8 cellular contexts compared by ENCODE assay signal in genomic region chr3:48465237-48465530, GRCh38. TPM values are rescaled to one million over a fixed set of nuclear protein-coding genes. Genes with fewer than 3 reads are reported as not detected.
DNase-seq lines count a peak whose midpoint lies in the region; ATAC-seq and TF ChIP-seq lines count a peak whose summit lies in the region.

No MANE protein-coding gene starts in this region.

- peak overlapping the region; percentile 95 for H3K27ac Mint-ChIP-seq in T-helper 1 cell treated with Interleukin-12 subunit alpha and Interleukin-12 subunit beta and Interleukin-4 antibody, amounts not matched to agents 30 μg/mL and 1 μg/mL, for 36 hours
- H3K27ac Mint-ChIP-seq in activated naive CD8-positive, alpha-beta T cell treated with anti-CD3 and anti-CD28 coated beads for 36 hours, result peak overlapping the region; percentile 96

- H3K4me1 ChIP-seq in left lung, result peaks cover 26 to 53% of the 10 kb centered on the region in 2 donors

- H3K27ac ChIP-seq in left lung (peak overlapping the region; percentile 100), substantia nigra (ENCODE audit: low read depth, low read length, poor library complexity, severe bottlenecking) (peak overlapping the region; percentile 98)

- no peak for TF ChIP-seq CTCF in left lung (IDR thresholded peaks at IDR 0.05)

- peaks cover 45% of the 10 kb centered on the region for H3K4me1 Mint-ChIP-seq in T-helper 1 cell treated with Interleukin-12 subunit alpha and Interleukin-12 subunit beta and Interleukin-4 antibody, amounts not matched to agents 30 μg/mL and 1 μg/mL, for 36 hours (ENCODE audit: low read depth)
- peaks cover 42% of the 10 kb centered on the region for H3K4me1 Mint-ChIP-seq in activated naive CD8-positive, alpha-beta T cell treated with anti-CD3 and anti-CD28 coated beads for 36 hours

- H3K4me3 ChIP-seq in left lung, result no peak overlapping the region

- DNase-seq in T-helper 1 cell (no peak), left lung (no peak), substantia nigra (lab: John Stamatoyannopoulos, UW) (no peak), NCI-H2227 treated with DMSO at 0.1 percent for 48 hours (lab: John Stamatoyannopoulos, UW) (no peak)
- DNase-seq in activated naive CD8-positive, alpha-beta T cell treated with anti-CD3 and anti-CD28 coated beads for 36 hours, result no peak

- peaks cover 0 to 71% of the 10 kb centered on the region in 2 donors for H3K36me3 ChIP-seq in left lung

- no peaks in the 10 kb centered on the region for H3K27me3 Mint-ChIP-seq in T-helper 1 cell treated with Interleukin-12 subunit alpha and Interleukin-12 subunit beta and Interleukin-4 antibody, amounts not matched to agents 30 μg/mL and 1 μg/mL, for 36 hours (ENCODE audit: low read depth)
- no peaks in the 10 kb centered on the region for H3K27me3 Mint-ChIP-seq in activated naive CD8-positive, alpha-beta T cell treated with anti-CD3 and anti-CD28 coated beads for 36 hours

- no peak for ATAC-seq in left lung
- ATAC-seq in HG03342 (IDR thresholded peaks at IDR 0.05; ENCODE audit: unreplicated experiment), result no peak
- ATAC-seq in GM19455 (IDR thresholded peaks at IDR 0.05; ENCODE audit: unreplicated experiment), result no peak

- no peaks in the 10 kb centered on the region for H3K9me3 ChIP-seq in left lung

- H3K9me3 Mint-ChIP-seq in T-helper 1 cell treated with Interleukin-12 subunit alpha and Interleukin-12 subunit beta and Interleukin-4 antibody, amounts not matched to agents 30 μg/mL and 1 μg/mL, for 36 hours, result no peaks in the 10 kb centered on the region
- no peaks in the 10 kb centered on the region for H3K9me3 Mint-ChIP-seq in activated naive CD8-positive, alpha-beta T cell treated with anti-CD3 and anti-CD28 coated beads for 36 hours

- intact Hi-C loops in left lung (cut with DNase I), result loop anchor here (5.0 to 10.0 kb wide), 3 partner anchors 37 to 87 kb away; partner anchors contain the start of gene SHISA5 (in 1 of the 2)

- peaks cover 46% of the 10 kb centered on the region for H3K36me3 Mint-ChIP-seq in T-helper 1 cell treated with Interleukin-12 subunit alpha and Interleukin-12 subunit beta and Interleukin-4 antibody, amounts not matched to agents 30 μg/mL and 1 μg/mL, for 36 hours (ENCODE audit: low read depth)
- H3K36me3 Mint-ChIP-seq in activated naive CD8-positive, alpha-beta T cell treated with anti-CD3 and anti-CD28 coated beads for 36 hours, result peaks cover 40% of the 10 kb centered on the region

- peak overlapping the region; percentile 93 for H3K4me3 Mint-ChIP-seq in T-helper 1 cell treated with Interleukin-12 subunit alpha and Interleukin-12 subunit beta and Interleukin-4 antibody, amounts not matched to agents 30 μg/mL and 1 μg/mL, for 36 hours
- peak overlapping the region; percentile 95 for H3K4me3 Mint-ChIP-seq in activated naive CD8-positive, alpha-beta T cell treated with anti-CD3 and anti-CD28 coated beads for 36 hours

- no peaks in the 10 kb centered on the region for H3K27me3 ChIP-seq in left lung

RNA-seq across cellular contexts. Expression of gene ATRIP, which starts 18.6 kb away (rescaled TPM):
- 10 to 100 TPM; 17.3 to 17.9 TPM for total RNA-seq in activated naive CD8-positive, alpha-beta T cell treated with anti-CD3 and anti-CD28 coated beads for 36 hours
- 1 to 10 TPM; 7.4 to 9.9 TPM for total RNA-seq in left lung

RNA-seq across cellular contexts. Expression of gene TMA7, which starts 25.1 kb away (rescaled TPM):
- 100 to 1,000 TPM; 398 to 421 TPM for total RNA-seq in activated naive CD8-positive, alpha-beta T cell treated with anti-CD3 and anti-CD28 coated beads for 36 hours
- 100 to 1,000 TPM; 174 to 211 TPM for total RNA-seq in left lung

RNA-seq across cellular contexts. Expression of gene CCDC51, which starts 25.3 kb away (rescaled TPM):
- 10 to 100 TPM; 28.2 to 29.5 TPM for total RNA-seq in activated naive CD8-positive, alpha-beta T cell treated with anti-CD3 and anti-CD28 coated beads for 36 hours
- total RNA-seq in left lung, result 10 to 100 TPM; 13.4 to 14.7 TPM

RNA-seq across cellular contexts. Expression of gene PLXNB1, which starts 35.3 kb away (rescaled TPM):
- 1 to 10 TPM; 1.6 to 2.4 TPM for total RNA-seq in activated naive CD8-positive, alpha-beta T cell treated with anti-CD3 and anti-CD28 coated beads for 36 hours
- 100 to 1,000 TPM in 1 of 2 donors, 10 to 100 TPM in 1; 65.0 to 128 TPM for total RNA-seq in left lung

RNA-seq across cellular contexts. Expression of gene SHISA5, which starts 38.8 kb away (rescaled TPM):
- total RNA-seq in activated naive CD8-positive, alpha-beta T cell treated with anti-CD3 and anti-CD28 coated beads for 36 hours, result 10 to 100 TPM; 68.8 to 73.5 TPM
- total RNA-seq in left lung, result 100 to 1,000 TPM; 179 to 206 TPM
